9 cellular contexts compared by ENCODE assay signal in the genomic region with DNA sequence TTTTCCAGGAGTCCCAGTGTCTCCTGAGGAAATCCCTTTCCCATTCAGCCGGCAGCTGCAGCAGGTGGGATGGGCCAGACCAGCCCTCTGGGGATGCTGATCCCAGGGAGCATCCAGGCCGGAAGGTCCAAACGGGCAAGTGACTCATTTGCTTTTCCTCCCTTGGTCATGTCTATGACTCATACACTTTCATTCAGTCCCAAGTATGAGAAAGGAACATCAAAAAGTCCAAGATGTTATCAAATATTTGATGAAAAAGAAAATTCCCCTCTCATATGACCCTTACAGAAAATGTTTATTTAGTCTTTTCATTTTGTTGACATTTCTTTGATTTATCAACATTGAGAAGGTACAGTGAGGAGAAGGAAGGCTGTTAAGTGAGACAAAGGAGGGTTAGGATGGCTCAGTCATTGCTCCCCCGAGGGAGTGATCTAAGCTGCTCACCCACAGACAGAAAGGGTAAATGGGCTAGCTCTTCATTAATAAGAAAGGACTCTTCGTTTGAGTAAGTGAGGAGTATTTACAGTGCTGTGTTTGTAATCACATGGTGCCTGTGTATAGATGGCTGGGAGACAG.
DNase-seq lines count a peak whose midpoint lies in the region; ATAC-seq lines count a peak whose summit lies in the region.
"Had no signal": no experiment of that assay in that cellular context is flagged by ENCODE, and none has a peak within 500 bp of the region (broad histone marks: within the 10 kb centered on the region; RNA-seq: fewer than 3 reads in every experiment).

No MANE protein-coding gene starts in this region.

- DNase-seq in SIG-M5 treated with dmso at 0.1 percent for 504 hours (lab: John Stamatoyannopoulos, UW; ENCODE audit: unreplicated experiment): peak; percentile 49
- DNase-seq in SIG-M5 (lab: John Stamatoyannopoulos, UW): no peak
- peak; percentile 65 for DNase-seq in amniotic stem cell (lab: John Stamatoyannopoulos, UW)
- peak; percentile 81 for DNase-seq in iris pigment epithelial cell (ENCODE audit: low read depth)
- DNase-seq in ureter (ENCODE audit: low spot score): peak; percentile 51
- DNase-seq in Kasumi-1 (lab: John Stamatoyannopoulos, UW): no peak
- no peak for DNase-seq in NCI-H1105 treated with DMSO at 0.1 percent for 48 hours (lab: John Stamatoyannopoulos, UW)
- DNase-seq: activated naive CD8-positive, alpha-beta T cell treated with anti-CD3 and anti-CD28 coated beads, Interleukin-2, amount 10 ng/mL, durations not matched to agents 7 days and 5 days had no signal

- ATAC-seq in HG03354 (IDR thresholded peaks at IDR 0.05; ENCODE audit: poor library complexity, severe bottlenecking, unreplicated experiment): no peak

Comparison
In these comparisons a context has a peak if more than half of its experiments do, and no peak if none do; other contexts are left out.
1. DNase-seq: peak in SIG-M5 treated with dmso at 0.1 percent for 504 hours (single experiment), amniotic stem cell (single experiment), iris pigment epithelial cell (single experiment) and ureter (single experiment); none in SIG-M5 (single experiment), Kasumi-1 (0 of 2) and NCI-H1105 treated with DMSO at 0.1 percent for 48 hours (single experiment).